In the genomic region with DNA sequence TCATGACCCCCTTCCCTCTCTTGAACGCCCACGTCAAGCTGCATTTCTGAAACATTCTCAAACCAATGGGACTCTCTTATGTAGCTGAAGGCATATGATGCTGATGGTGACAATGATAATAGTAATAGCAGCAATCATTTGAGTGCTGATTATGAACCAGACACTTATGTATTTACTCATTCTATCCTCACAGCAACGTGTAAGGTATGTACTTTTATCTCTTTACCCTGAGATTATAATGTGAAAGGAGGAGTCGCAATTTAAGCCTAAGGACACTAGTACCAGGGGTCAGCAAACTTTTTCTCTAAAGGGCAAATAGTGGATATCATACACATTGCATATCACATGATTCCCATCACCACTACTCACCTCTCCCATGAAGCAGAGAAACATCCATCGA, we compare ENCODE assay signal across 4 cellular contexts.
"Had no signal": no experiment of that assay in that cellular context is flagged by ENCODE, and none has a peak within 500 bp of the region (broad histone marks: within the 10 kb centered on the region; RNA-seq: fewer than 3 reads in every experiment).

No MANE protein-coding gene starts in this region.

- H3K4me3 Mint-ChIP-seq: IgD-negative memory B cell had no signal

- H3K4me3 ChIP-seq: K562 had no signal

- DNase-seq: IMR-90 had no signal

- H3K27me3 Mint-ChIP-seq: IgD-negative memory B cell had no signal

- H3K9me3 Mint-ChIP-seq: IgD-negative memory B cell had no signal

- H3K27ac Mint-ChIP-seq: IgD-negative memory B cell had no signal

- H3K27ac ChIP-seq: HL-60 had no signal
